In the genomic region with DNA sequence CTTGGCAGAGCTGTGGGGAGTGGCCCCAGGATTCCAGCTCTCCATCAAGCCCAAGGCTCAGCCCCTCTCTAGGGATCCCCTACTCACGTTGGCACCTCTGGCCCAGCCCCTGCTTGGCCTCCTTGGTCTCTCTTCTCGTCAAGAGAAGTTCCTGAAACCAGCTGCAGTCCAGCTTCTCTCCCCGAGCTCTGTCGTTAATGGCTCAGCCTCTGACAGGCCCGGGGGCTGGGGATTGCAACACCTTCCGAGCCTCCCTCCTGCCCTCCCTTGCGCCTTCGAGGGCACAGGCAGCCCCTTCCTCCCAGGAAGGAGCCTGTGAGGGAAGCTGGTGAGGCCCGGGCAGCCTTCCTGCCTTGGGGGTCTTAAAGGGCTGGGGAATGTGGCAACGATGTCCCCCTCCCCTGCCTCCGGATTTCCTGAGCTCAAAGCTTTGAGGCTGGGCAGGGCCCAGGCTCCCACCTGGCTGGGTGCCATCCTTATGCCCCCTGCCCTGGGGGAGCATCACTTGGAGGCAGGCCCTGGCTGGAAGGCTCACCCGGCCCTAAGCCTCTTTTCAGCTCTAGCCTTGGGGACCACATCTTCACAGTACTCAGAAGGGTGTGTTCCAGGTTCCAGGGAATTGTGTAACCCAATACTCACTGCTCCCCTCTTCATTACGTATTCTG, we compare ENCODE assay signal across 1 cellular context.
TF ChIP-seq lines count a peak whose summit lies in the region.

CSF3R (minus strand) TSS at position 190 of the 665 bp plus-strand sequence. CDS start 3,417 bp downstream, outside the sequence.

TF ChIP-seq in GM23338, 12 proteins besides CTCF, POLR2A, EP300 and RAD21 (continued from another document):
- TF ChIP-seq REST (IDR thresholded peaks at IDR 0.05; ENCODE audit: unreplicated experiment) (no peak), NANOG (IDR thresholded peaks at IDR 0.05; ENCODE audit: borderline replicate concordance) (no peak), STAT1 (IDR thresholded peaks at IDR 0.05; ENCODE audit: unreplicated experiment) (no peak), EZH2 (IDR thresholded peaks at IDR 0.05; ENCODE audit: low read depth, unreplicated experiment) (no peak), ZNF114 (CRISPR knock-in tag; IDR thresholded peaks at IDR 0.05) (no peak), ZNF331 (CRISPR knock-in tag; IDR thresholded peaks at IDR 0.05; ENCODE audit: low read depth) (no peak), CREB1 (CRISPR knock-in tag; IDR thresholded peaks at IDR 0.05; ENCODE audit: low read depth) (no peak), EZH2phosphoT487 (IDR thresholded peaks at IDR 0.05; ENCODE audit: unreplicated experiment) (no peak)
- TF ChIP-seq, protein P1, sequence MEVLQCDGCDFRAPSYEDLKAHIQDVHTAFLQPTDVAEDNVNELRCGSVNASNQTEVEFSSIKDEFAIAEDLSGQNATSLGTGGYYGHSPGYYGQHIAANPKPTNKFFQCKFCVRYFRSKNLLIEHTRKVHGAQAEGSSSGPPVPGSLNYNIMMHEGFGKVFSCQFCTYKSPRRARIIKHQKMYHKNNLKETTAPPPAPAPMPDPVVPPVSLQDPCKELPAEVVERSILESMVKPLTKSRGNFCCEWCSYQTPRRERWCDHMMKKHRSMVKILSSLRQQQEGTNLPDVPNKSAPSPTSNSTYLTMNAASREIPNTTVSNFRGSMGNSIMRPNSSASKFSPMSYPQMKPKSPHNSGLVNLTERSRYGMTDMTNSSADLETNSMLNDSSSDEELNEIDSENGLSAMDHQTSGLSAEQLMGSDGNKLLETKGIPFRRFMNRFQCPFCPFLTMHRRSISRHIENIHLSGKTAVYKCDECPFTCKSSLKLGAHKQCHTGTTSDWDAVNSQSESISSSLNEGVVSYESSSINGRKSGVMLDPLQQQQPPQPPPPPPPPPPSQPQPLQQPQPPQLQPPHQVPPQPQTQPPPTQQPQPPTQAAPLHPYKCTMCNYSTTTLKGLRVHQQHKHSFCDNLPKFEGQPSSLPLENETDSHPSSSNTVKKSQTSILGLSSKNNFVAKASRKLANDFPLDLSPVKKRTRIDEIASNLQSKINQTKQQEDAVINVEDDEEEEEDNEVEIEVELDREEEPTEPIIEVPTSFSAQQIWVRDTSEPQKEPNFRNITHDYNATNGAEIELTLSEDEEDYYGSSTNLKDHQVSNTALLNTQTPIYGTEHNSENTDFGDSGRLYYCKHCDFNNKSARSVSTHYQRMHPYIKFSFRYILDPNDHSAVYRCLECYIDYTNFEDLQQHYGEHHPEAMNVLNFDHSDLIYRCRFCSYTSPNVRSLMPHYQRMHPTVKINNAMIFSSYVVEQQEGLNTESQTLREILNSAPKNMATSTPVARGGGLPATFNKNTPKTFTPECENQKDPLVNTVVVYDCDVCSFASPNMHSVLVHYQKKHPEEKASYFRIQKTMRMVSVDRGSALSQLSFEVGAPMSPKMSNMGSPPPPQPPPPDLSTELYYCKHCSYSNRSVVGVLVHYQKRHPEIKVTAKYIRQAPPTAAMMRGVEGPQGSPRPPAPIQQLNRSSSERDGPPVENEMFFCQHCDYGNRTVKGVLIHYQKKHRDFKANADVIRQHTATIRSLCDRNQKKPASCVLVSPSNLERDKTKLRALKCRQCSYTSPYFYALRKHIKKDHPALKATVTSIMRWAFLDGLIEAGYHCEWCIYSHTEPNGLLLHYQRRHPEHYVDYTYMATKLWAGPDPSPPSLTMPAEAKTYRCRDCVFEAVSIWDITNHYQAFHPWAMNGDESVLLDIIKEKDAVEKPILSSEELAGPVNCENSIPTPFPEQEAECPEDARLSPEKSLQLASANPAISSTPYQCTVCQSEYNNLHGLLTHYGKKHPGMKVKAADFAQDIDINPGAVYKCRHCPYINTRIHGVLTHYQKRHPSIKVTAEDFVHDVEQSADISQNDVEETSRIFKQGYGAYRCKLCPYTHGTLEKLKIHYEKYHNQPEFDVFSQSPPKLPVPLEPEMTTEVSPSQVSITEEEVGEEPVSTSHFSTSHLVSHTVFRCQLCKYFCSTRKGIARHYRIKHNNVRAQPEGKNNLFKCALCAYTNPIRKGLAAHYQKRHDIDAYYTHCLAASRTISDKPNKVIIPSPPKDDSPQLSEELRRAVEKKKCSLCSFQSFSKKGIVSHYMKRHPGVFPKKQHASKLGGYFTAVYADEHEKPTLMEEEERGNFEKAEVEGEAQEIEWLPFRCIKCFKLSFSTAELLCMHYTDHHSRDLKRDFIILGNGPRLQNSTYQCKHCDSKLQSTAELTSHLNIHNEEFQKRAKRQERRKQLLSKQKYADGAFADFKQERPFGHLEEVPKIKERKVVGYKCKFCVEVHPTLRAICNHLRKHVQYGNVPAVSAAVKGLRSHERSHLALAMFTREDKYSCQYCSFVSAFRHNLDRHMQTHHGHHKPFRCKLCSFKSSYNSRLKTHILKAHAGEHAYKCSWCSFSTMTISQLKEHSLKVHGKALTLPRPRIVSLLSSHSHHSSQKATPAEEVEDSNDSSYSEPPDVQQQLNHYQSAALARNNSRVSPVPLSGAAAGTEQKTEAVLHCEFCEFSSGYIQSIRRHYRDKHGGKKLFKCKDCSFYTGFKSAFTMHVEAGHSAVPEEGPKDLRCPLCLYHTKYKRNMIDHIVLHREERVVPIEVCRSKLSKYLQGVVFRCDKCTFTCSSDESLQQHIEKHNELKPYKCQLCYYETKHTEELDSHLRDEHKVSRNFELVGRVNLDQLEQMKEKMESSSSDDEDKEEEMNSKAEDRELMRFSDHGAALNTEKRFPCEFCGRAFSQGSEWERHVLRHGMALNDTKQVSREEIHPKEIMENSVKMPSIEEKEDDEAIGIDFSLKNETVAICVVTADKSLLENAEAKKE (CRISPR knock-in tag; IDR thresholded peaks at IDR 0.05): no peak
- TF ChIP-seq, protein P2, sequence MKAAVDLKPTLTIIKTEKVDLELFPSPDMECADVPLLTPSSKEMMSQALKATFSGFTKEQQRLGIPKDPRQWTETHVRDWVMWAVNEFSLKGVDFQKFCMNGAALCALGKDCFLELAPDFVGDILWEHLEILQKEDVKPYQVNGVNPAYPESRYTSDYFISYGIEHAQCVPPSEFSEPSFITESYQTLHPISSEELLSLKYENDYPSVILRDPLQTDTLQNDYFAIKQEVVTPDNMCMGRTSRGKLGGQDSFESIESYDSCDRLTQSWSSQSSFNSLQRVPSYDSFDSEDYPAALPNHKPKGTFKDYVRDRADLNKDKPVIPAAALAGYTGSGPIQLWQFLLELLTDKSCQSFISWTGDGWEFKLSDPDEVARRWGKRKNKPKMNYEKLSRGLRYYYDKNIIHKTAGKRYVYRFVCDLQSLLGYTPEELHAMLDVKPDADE (IDR thresholded peaks at IDR 0.05): no peak
TF ChIP-seq in GM23338: peak in this region for 0.
